In the genomic region with DNA sequence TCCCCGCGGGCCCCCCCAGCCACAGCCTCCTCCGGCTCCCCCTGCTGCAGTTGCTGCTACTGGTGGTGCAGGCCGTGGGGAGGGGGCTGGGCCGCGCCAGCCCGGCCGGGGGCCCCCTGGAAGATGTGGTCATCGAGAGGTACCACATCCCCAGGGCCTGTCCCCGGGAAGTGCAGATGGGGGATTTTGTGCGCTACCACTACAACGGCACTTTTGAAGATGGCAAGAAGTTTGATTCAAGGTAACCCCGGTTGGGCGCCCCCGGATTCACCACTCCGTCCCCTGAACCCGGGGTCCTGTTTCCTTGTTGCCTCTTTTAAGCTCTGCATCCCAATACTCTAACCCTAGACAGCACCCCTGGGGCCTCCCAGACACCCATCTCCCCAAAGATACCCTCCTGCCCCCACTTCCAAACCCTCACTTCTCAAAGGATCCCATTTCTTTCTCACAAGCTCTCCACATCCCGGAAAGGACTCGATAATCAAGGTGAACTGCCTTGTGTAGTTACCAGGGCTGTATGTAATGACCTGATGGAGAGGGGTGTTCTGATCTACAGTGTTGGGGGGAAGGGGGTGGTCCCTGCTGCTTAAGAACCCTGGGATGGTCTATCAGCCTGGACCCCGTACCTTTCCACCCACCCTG, we compare ENCODE assay signal across 10 cellular contexts. TPM values are rescaled to one million over a fixed set of nuclear protein-coding genes. Genes with fewer than 3 reads are reported as not detected.
A peak's percentile ranks its signal among the peaks of the same experiment; 100 is the strongest.
DNase-seq lines count a peak whose midpoint lies in the region; ATAC-seq and TF ChIP-seq lines count a peak whose summit lies in the region.
"Had no signal": no experiment of that assay in that cellular context is flagged by ENCODE, and none has a peak within 500 bp of the region (broad histone marks: within the 10 kb centered on the region; RNA-seq: fewer than 3 reads in every experiment).

No MANE protein-coding gene starts in this region.

- in situ Hi-C loops in astrocyte of the spinal cord (cut with HindIII; ENCODE audit: low sequenced_read_pairs) = no loop called here

- H3K27ac Mint-ChIP-seq in activated naive CD4-positive, alpha-beta T cell treated with anti-CD3 and anti-CD28 coated beads for 36 hours = no peak overlapping the region
- H3K27ac Mint-ChIP-seq in memory B cell = no peak overlapping the region

- intact Hi-C loops in activated naive CD4-positive, alpha-beta T cell treated with anti-CD3 and anti-CD28 coated beads for 36 hours (cut with micrococcal nuclease) = loop anchor here (5.0 kb wide), 1 partner anchor 126 kb away; a partner anchor contains a TSS

- no peak for TF ChIP-seq POLR2A in tibial nerve (IDR thresholded peaks at IDR 0.05)

- peak overlapping the region; percentile 9 to 84 (median 75) for H3K27ac ChIP-seq in tibial nerve

- WGBS in tibial nerve, 2 donors = 8 to 10% methylated on average over 19 to 20 of the region's 20 CpGs

- CTCF ChIA-PET in activated naive CD4-positive, alpha-beta T cell treated with anti-CD3 and anti-CD28 coated beads for 36 hours (lab: Charles Lee) = no interaction called here

- no peaks in the 10 kb centered on the region for H3K9me3 Mint-ChIP-seq in activated naive CD4-positive, alpha-beta T cell treated with anti-CD3 and anti-CD28 coated beads for 36 hours
- H3K9me3 Mint-ChIP-seq in memory B cell = no peaks in the 10 kb centered on the region

- DNase-seq in activated naive CD4-positive, alpha-beta T cell treated with anti-CD3 and anti-CD28 coated beads for 36 hours = no peak
- no peak for DNase-seq in activated naive CD4-positive, alpha-beta T cell (lab: John Stamatoyannopoulos, UW)
- DNase-seq in astrocyte of the spinal cord (ENCODE audit: low read depth, low spot score) = no peak
- DNase-seq in memory B cell (ENCODE audit: low spot score in 2 of 2) = no peak
- DNase-seq in tibial nerve (ENCODE audit: low spot score in 2 of 2) = no peak
- DNase-seq in stimulated activated CD4-positive, alpha-beta T cell treated with anti-CD3 and anti-CD28 coated beads, Interleukin-2, amount 100 ng/mL, for 24 hours = no peak
- no peak for DNase-seq in activated CD4-positive, alpha-beta T cell treated with anti-CD3 and anti-CD28 coated beads, Interleukin-2, amount 50 U/mL, for 4 hours
- no peak for DNase-seq in NCI-H1105 (lab: John Stamatoyannopoulos, UW)
- DNase-seq: cortex of kidney, DND-41 had no signal

- peak overlapping the region; percentile 92 for H3K4me3 ChIP-seq in astrocyte of the spinal cord (ENCODE audit: low read depth, low read length)
- H3K4me3 ChIP-seq in tibial nerve = peak overlapping the region; percentile 74 to 86 (median 84)

- H3K4me1 ChIP-seq in tibial nerve = peaks cover 0 to 45% (median 22%) of the 10 kb centered on the region in 4 donors

- H3K4me1 Mint-ChIP-seq in activated naive CD4-positive, alpha-beta T cell treated with anti-CD3 and anti-CD28 coated beads for 36 hours (ENCODE audit: low read depth) = peaks cover 18% of the 10 kb centered on the region
- peaks cover 15% of the 10 kb centered on the region for H3K4me1 Mint-ChIP-seq in memory B cell

- H3K9me3 ChIP-seq in tibial nerve = no peaks in the 10 kb centered on the region

- H3K4me3 Mint-ChIP-seq in activated naive CD4-positive, alpha-beta T cell treated with anti-CD3 and anti-CD28 coated beads for 36 hours = peak overlapping the region; percentile 53
- peak overlapping the region; percentile 93 for H3K4me3 Mint-ChIP-seq in memory B cell

- ATAC-seq in memory B cell (ENCODE audit: low read depth) = no peak

- H3K27me3 ChIP-seq in tibial nerve = no peaks in the 10 kb centered on the region

- peaks cover 0 to 11% (median 0%) of the 10 kb centered on the region in 3 donors for H3K36me3 ChIP-seq in tibial nerve

- TF ChIP-seq CTCF in astrocyte of the spinal cord (IDR thresholded peaks at IDR 0.05; ENCODE audit: low read depth, low read length) = no peak
- no peak for TF ChIP-seq CTCF in tibial nerve (IDR thresholded peaks at IDR 0.05)

- no peaks in the 10 kb centered on the region for H3K36me3 Mint-ChIP-seq in activated naive CD4-positive, alpha-beta T cell treated with anti-CD3 and anti-CD28 coated beads for 36 hours (ENCODE audit: low read depth)
- no peaks in the 10 kb centered on the region for H3K36me3 Mint-ChIP-seq in memory B cell

- no peak for TF ChIP-seq EP300 in tibial nerve (IDR thresholded peaks at IDR 0.05)

- peaks cover 10% of the 10 kb centered on the region for H3K27me3 Mint-ChIP-seq in activated naive CD4-positive, alpha-beta T cell treated with anti-CD3 and anti-CD28 coated beads for 36 hours (ENCODE audit: low read depth)
- peaks cover 9% of the 10 kb centered on the region for H3K27me3 Mint-ChIP-seq in memory B cell

RNA-seq across cellular contexts. Expression of a gene that starts 0.4 kb away (rescaled TPM):
- under 1 TPM in 1 of 2 experiments, not detected in 1; 0.36 TPM for total RNA-seq in activated naive CD4-positive, alpha-beta T cell treated with anti-CD3 and anti-CD28 coated beads for 36 hours
- total RNA-seq in tibial nerve = 100 to 1,000 TPM in 1 of 4 donors, 10 to 100 TPM in 3; 47.9 to 103 (median 77.4) TPM

RNA-seq across cellular contexts. Expression of a gene that starts 1.4 kb away (rescaled TPM):
- total RNA-seq in activated naive CD4-positive, alpha-beta T cell treated with anti-CD3 and anti-CD28 coated beads for 36 hours = 1 to 10 TPM; 1.2 to 1.5 TPM
- total RNA-seq in tibial nerve = 10 to 100 TPM; 14.7 to 23.9 (median 22.0) TPM

RNA-seq across cellular contexts. Expression of a gene that starts 22.9 kb away (rescaled TPM):
- total RNA-seq in activated naive CD4-positive, alpha-beta T cell treated with anti-CD3 and anti-CD28 coated beads for 36 hours = 10 to 100 TPM; 25.9 to 28.1 TPM
- total RNA-seq in tibial nerve = 10 to 100 TPM; 31.0 to 77.1 (median 33.0) TPM

RNA-seq across cellular contexts. Expression of a gene that starts 24.5 kb away (rescaled TPM):
- not detected for total RNA-seq in activated naive CD4-positive, alpha-beta T cell treated with anti-CD3 and anti-CD28 coated beads for 36 hours
- total RNA-seq in tibial nerve = not detected

RNA-seq across cellular contexts. Expression of a gene that starts 26.6 kb away (rescaled TPM):
- total RNA-seq in activated naive CD4-positive, alpha-beta T cell treated with anti-CD3 and anti-CD28 coated beads for 36 hours = under 1 TPM; 0.27 to 0.33 TPM
- total RNA-seq in tibial nerve = 10 to 100 TPM; 42.9 to 57.7 (median 51.6) TPM

Comparison
In these comparisons a context has a peak if more than half of its experiments do, and no peak if none do; other contexts are left out.
1. RNA of a gene that starts 0.4 kb away (total RNA-seq): 47.9 to 103 TPM in tibial nerve; 0.36 TPM in activated naive CD4-positive, alpha-beta T cell treated with anti-CD3 and anti-CD28 coated beads for 36 hours; every median in the first group is over 10 times any median in the second.
2. RNA of a gene that starts 1.4 kb away (total RNA-seq): 14.7 to 23.9 TPM in tibial nerve; 1.2 to 1.5 TPM in activated naive CD4-positive, alpha-beta T cell treated with anti-CD3 and anti-CD28 coated beads for 36 hours; every median in the first group is over 4 times any median in the second.